In genomic region chr19:13774217-13775191, GRCh38 we compare ENCODE assay signal across 1 cellular context.
TF ChIP-seq lines count a peak whose summit lies in the region.

Gene C19orf53, plus strand, starts transcription at chr19:13774456. Its CDS starts 22 bp downstream, at chr19:13774478.

TF ChIP-seq in K562, 482 proteins besides CTCF, POLR2A, EP300 and RAD21 (continued from another document and continues in another):
- TF ChIP-seq STAG1 (CRISPR knock-in tag; IDR thresholded peaks at IDR 0.05; ENCODE audit: borderline replicate concordance): no peak
- TF ChIP-seq IRF1 (CRISPR knock-in tag; IDR thresholded peaks at IDR 0.05; ENCODE audit: borderline replicate concordance): no peak
- no peak for TF ChIP-seq ZNF347 (CRISPR knock-in tag; IDR thresholded peaks at IDR 0.05; ENCODE audit: low read depth)
- peak; percentile 23 for TF ChIP-seq CCNT2 (IDR thresholded peaks at IDR 0.05; ENCODE audit: borderline replicate concordance, extremely low read depth, insufficient read length, low read depth, low read length)
- no peak for TF ChIP-seq ILK (tag; IDR thresholded peaks at IDR 0.05; ENCODE audit: borderline replicate concordance, low read depth)
- peak in 1 of 2 experiments; percentile 100; a peak in 2 of 4 replicates for TF ChIP-seq KDM4B (IDR thresholded peaks at IDR 0.05; ENCODE audit: borderline replicate concordance in 2 of 2, low read depth in 1 of 2)
- TF ChIP-seq SMAD1 (IDR thresholded peaks at IDR 0.05; ENCODE audit: low read depth, low read length, partially characterized antibody): peak; percentile 80
- no peak for TF ChIP-seq NFE2 (IDR thresholded peaks at IDR 0.05; ENCODE audit: low read depth)
- TF ChIP-seq FOXM1 (IDR thresholded peaks at IDR 0.05; ENCODE audit: low read depth): peak; percentile 95
- TF ChIP-seq FOXM1 (CRISPR knock-in tag; IDR thresholded peaks at IDR 0.05; ENCODE audit: low read depth): no peak
- no peak for TF ChIP-seq DACH1 (IDR thresholded peaks at IDR 0.05; ENCODE audit: partially characterized antibody)
- no peak for TF ChIP-seq ZNF79 (CRISPR knock-in tag; IDR thresholded peaks at IDR 0.05; ENCODE audit: low read depth)
- no peak for TF ChIP-seq ZNF511 (CRISPR knock-in tag; IDR thresholded peaks at IDR 0.05)
- TF ChIP-seq HNRNPK (IDR thresholded peaks at IDR 0.05; ENCODE audit: low read depth, low read length, poor library complexity, severe bottlenecking): no peak
- no peak for TF ChIP-seq ZNF217 (CRISPR knock-in tag; IDR thresholded peaks at IDR 0.05)
- 0 out of 2 replicates have a peak, but pooled peaks have one; percentile 60 for TF ChIP-seq ELF4 (CRISPR knock-in tag; IDR thresholded peaks at IDR 0.05)
- no peak for TF ChIP-seq TCF15 (CRISPR knock-in tag; IDR thresholded peaks at IDR 0.05)
- TF ChIP-seq ZSCAN29 (IDR thresholded peaks at IDR 0.05): 0 out of 2 replicates have a peak, but pooled peaks have one; percentile 34
- 0 out of 2 replicates have a peak, but pooled peaks have one; percentile 4 for TF ChIP-seq STAT5A (IDR thresholded peaks at IDR 0.05; ENCODE audit: borderline replicate concordance, low read length)
- TF ChIP-seq CREM (IDR thresholded peaks at IDR 0.05; ENCODE audit: low read depth): peak; percentile 95
- TF ChIP-seq KLF1 (tag; IDR thresholded peaks at IDR 0.05): no peak
- TF ChIP-seq ZNF354B (CRISPR knock-in tag; IDR thresholded peaks at IDR 0.05): no peak
- TF ChIP-seq ZEB2 (IDR thresholded peaks at IDR 0.05): 0 out of 2 replicates have a peak, but pooled peaks have one; percentile 20
- peak; percentile 37; the same call in 1 of the 2 replicates for TF ChIP-seq MTA1 (IDR thresholded peaks at IDR 0.05; ENCODE audit: borderline replicate concordance)
- no peak for TF ChIP-seq CUX1 (CRISPR knock-in tag; IDR thresholded peaks at IDR 0.05)
- TF ChIP-seq TRIM24 (IDR thresholded peaks at IDR 0.05): peak in 1 of 2 experiments; percentile 26; a peak in 2 of 4 replicates
- TF ChIP-seq HSF4 (CRISPR knock-in tag; IDR thresholded peaks at IDR 0.05; ENCODE audit: borderline replicate concordance): no peak
- peak; percentile 94 for TF ChIP-seq C11orf30 (IDR thresholded peaks at IDR 0.05; ENCODE audit: low read depth)
- peak; percentile 84 for TF ChIP-seq L3MBTL2 (IDR thresholded peaks at IDR 0.05)
- TF ChIP-seq PURB (CRISPR knock-in tag; IDR thresholded peaks at IDR 0.05; ENCODE audit: low read depth): no peak
- no peak for TF ChIP-seq MAFK (IDR thresholded peaks at IDR 0.05; ENCODE audit: low read length)
- TF ChIP-seq TAF1 (IDR thresholded peaks at IDR 0.05; ENCODE audit: control insufficient read depth, extremely low read depth, insufficient read depth, low read length, severe bottlenecking): peak; percentile 87
- TF ChIP-seq E2F1 (CRISPR knock-in tag; IDR thresholded peaks at IDR 0.05): peak; percentile 66; the same call in 1 of the 2 replicates
- TF ChIP-seq THAP12 (CRISPR knock-in tag; IDR thresholded peaks at IDR 0.05): no peak
- TF ChIP-seq ZNF384 (IDR thresholded peaks at IDR 0.05; ENCODE audit: low read depth, low read length): peak; percentile 10; the same call in 1 of the 2 replicates
- no peak for TF ChIP-seq CREB5 (CRISPR knock-in tag; IDR thresholded peaks at IDR 0.05)
- TF ChIP-seq ZBTB17 (CRISPR knock-in tag; IDR thresholded peaks at IDR 0.05): peak; percentile 60
- no peak for TF ChIP-seq MTA2 (IDR thresholded peaks at IDR 0.05; ENCODE audit: low read depth)
- TF ChIP-seq ZNF830 (CRISPR knock-in tag; IDR thresholded peaks at IDR 0.05): no peak
- TF ChIP-seq NCOA6 (IDR thresholded peaks at IDR 0.05): no peak
- TF ChIP-seq ZNF431 (CRISPR knock-in tag; IDR thresholded peaks at IDR 0.05): no peak
- TF ChIP-seq JUNB (CRISPR knock-in tag; conservative IDR thresholded peaks at IDR 0.05): no peak
- no peak for TF ChIP-seq NR4A1 (CRISPR knock-in tag; IDR thresholded peaks at IDR 0.05)
- 0 out of 2 replicates have a peak, but pooled peaks have one; percentile 19 for TF ChIP-seq NR4A1 (tag; IDR thresholded peaks at IDR 0.05)
- TF ChIP-seq ZNF239 (CRISPR knock-in tag; IDR thresholded peaks at IDR 0.05): no peak; the same call in 1 of the 2 replicates
- no peak; a peak in 1 of 4 replicates for TF ChIP-seq NONO (IDR thresholded peaks at IDR 0.05; ENCODE audit: low read depth in 2 of 2, low read length in 1 of 2)
- TF ChIP-seq ZZZ3 (IDR thresholded peaks at IDR 0.05): no peak; the same call in 1 of the 2 replicates
- no peak for TF ChIP-seq MAFG (tag; conservative IDR thresholded peaks at IDR 0.05)
- TF ChIP-seq CXXC5 (CRISPR knock-in tag; IDR thresholded peaks at IDR 0.05): peak; percentile 100
